Comparison of ENCODE assay signal across 9 cellular contexts in genomic region chr1:246214708-246215504, GRCh38.
DNase-seq lines count a peak whose midpoint lies in the region; ATAC-seq, FAIRE-seq and TF ChIP-seq lines count a peak whose summit lies in the region.
"Had no signal": no experiment of that assay in that cellular context is flagged by ENCODE, and none has a peak within 500 bp of the region (broad histone marks: within the 10 kb centered on the region; RNA-seq: fewer than 3 reads in every experiment).

No MANE protein-coding gene starts in this region.

- H2AFZ ChIP-seq in OCI-LY7 (ENCODE audit: low read length), result no peak overlapping the region

- H3K9me3 ChIP-seq in CD8-positive, alpha-beta memory T cell (ENCODE audit: low read length), result no peaks in the 10 kb centered on the region
- no peaks in the 10 kb centered on the region for H3K9me3 ChIP-seq in OCI-LY7 (ENCODE audit: low read length)

- H3K27me3 ChIP-seq in CD8-positive, alpha-beta memory T cell (ENCODE audit: insufficient read depth, low read length, poor library complexity, severe bottlenecking), result no peaks in the 10 kb centered on the region

- POLR2A ChIA-PET in CD8-positive, alpha-beta memory T cell (lab: Charles Lee), result no interaction called here
- POLR2A ChIA-PET in OCI-LY7 (lab: Charles Lee), result interaction anchor here (0.6 kb wide), 1 partner anchor 684 kb away, joined by 3 read pairs; no protein-coding TSS in a partner anchor

- BruUV-seq in OCI-LY7 (replicated peaks; lab: Mats Ljungman, UMichigan), result no TSS peak

- peaks cover 0 to 21% (median 0%) of the 10 kb centered on the region in 5 donors for H3K9me3 Mint-ChIP-seq in CD8-positive, alpha-beta memory T cell

- intact Hi-C loops in OCI-LY7 (cut with micrococcal nuclease; ENCODE audit: unreplicated experiment), result no loop called here

- H3K9me2 ChIP-seq in OCI-LY7 (ENCODE audit: insufficient read depth, low read length), result no peaks in the 10 kb centered on the region

- H3K4me3 Mint-ChIP-seq in CD8-positive, alpha-beta memory T cell, result no peak overlapping the region

- no peaks in the 10 kb centered on the region for H3K4me1 ChIP-seq in CD8-positive, alpha-beta memory T cell (ENCODE audit: insufficient read depth, low read length)
- H3K4me1 ChIP-seq in OCI-LY7 (ENCODE audit: insufficient read depth, low read length, poor library complexity, severe bottlenecking), result no peaks in the 10 kb centered on the region

- H4K20me1 ChIP-seq in OCI-LY7 (ENCODE audit: insufficient read depth, low read length), result no peaks in the 10 kb centered on the region; the same call in 1 of the 2 replicates

- peaks cover 1 to 45% (median 17%) of the 10 kb centered on the region in 3 donors for H3K36me3 Mint-ChIP-seq in CD8-positive, alpha-beta memory T cell

- FAIRE-seq in urothelium cell line (lab: Jason Lieb, UNC), result no peak
- FAIRE-seq: endometrium had no signal

- no peak overlapping the region for H3K4me3 ChIP-seq in CD8-positive, alpha-beta memory T cell (ENCODE audit: low read length)
- H3K4me3 ChIP-seq in OCI-LY7 (ENCODE audit: low read depth, low read length, poor library complexity, severe bottlenecking), result no peak overlapping the region
- no peak overlapping the region for H3K4me3 ChIP-seq in fibroblast of pulmonary artery (replicated peaks; ENCODE audit: low read depth, low read length)

- CTCF ChIA-PET in CD8-positive, alpha-beta memory T cell (lab: Charles Lee), result no interaction called here
- CTCF ChIA-PET in OCI-LY7 (lab: Charles Lee; ENCODE audit: unreplicated experiment), result no interaction called here

- no peaks in the 10 kb centered on the region for H3K4me1 Mint-ChIP-seq in CD8-positive, alpha-beta memory T cell

- ATAC-seq in GM19455 (IDR thresholded peaks at IDR 0.05; ENCODE audit: unreplicated experiment), result peak; percentile 95
- peak; percentile 99 for ATAC-seq in HG03378 (IDR thresholded peaks at IDR 0.05; ENCODE audit: unreplicated experiment)

- peak overlapping the region; percentile 26 for H3K27ac ChIP-seq in CD8-positive, alpha-beta memory T cell (ENCODE audit: low read depth, low read length)
- H3K27ac ChIP-seq in OCI-LY7 (ENCODE audit: low read depth, low read length, poor library complexity, severe bottlenecking), result no peak overlapping the region

- no peaks in the 10 kb centered on the region for H3K27me3 Mint-ChIP-seq in CD8-positive, alpha-beta memory T cell

- H3K27ac Mint-ChIP-seq in CD8-positive, alpha-beta memory T cell, result no peak overlapping the region

- no peak for DNase-seq in CD8-positive, alpha-beta memory T cell
- DNase-seq in OCI-LY7 (ENCODE audit: low spot score) (peak; percentile 19), fibroblast of pulmonary artery (ENCODE audit: low read depth) (peak; percentile 93), urothelium cell line (ENCODE audit: low spot score) (peak; percentile 69), DMS79 (lab: John Stamatoyannopoulos, UW) (no peak), NCI-H2107 (lab: John Stamatoyannopoulos, UW) (no peak)

- H3K79me2 ChIP-seq in OCI-LY7 (ENCODE audit: insufficient read depth, low read depth, low read length), result no peaks in the 10 kb centered on the region

- no peak overlapping the region for H3K4me2 ChIP-seq in OCI-LY7 (ENCODE audit: low read length)

- H3K36me3 ChIP-seq in CD8-positive, alpha-beta memory T cell (ENCODE audit: insufficient read depth, low read length), result no peaks in the 10 kb centered on the region
- no peaks in the 10 kb centered on the region for H3K36me3 ChIP-seq in OCI-LY7 (ENCODE audit: insufficient read depth, low read length)

- no peak for TF ChIP-seq CTCF in OCI-LY7 (conservative IDR thresholded peaks at IDR 0.05; ENCODE audit: low read length)
- TF ChIP-seq CTCF in fibroblast of pulmonary artery (IDR thresholded peaks at IDR 0.05; ENCODE audit: low read length, missing control alignments), result no peak

Comparison
In these comparisons a context has a peak if more than half of its experiments do, and no peak if none do; other contexts are left out.
1. DNase-seq: peak in OCI-LY7 (single experiment), fibroblast of pulmonary artery (single experiment) and urothelium cell line (single experiment); none in CD8-positive, alpha-beta memory T cell (0 of 5), DMS79 (single experiment) and NCI-H2107 (single experiment).